ENCODE assay signal across 8 cellular contexts in the genomic region with DNA sequence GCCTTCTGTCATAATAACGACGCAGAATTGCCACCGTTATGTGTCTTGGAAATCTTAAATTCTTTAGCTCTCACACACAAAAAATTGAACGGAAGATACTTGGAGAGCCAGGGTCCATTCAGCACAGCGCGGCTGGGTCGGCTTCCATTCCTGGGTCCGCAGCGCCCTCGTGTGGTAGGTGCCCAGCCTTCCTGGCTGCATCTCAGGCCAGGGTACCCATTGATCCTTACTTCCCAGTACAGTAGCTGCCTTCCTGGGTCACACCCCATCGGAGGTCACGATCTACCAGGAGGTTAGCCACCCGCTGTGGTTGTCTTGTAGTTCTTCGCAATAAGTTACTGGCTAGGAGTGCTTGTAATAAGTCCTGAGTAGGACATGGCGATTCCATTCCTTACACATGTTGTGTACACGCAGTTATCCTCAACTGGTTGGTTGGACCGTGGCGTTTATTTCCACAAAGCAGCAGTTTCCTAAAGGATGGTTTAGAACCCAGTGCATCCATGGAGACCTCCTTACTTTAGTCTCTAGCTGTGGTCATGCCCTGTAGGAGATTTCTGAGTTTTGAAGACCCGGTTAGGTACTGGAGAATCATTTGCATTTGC. TPM values are rescaled to one million over a fixed set of nuclear protein-coding genes. Genes with fewer than 3 reads are reported as not detected.
DNase-seq lines count a peak whose midpoint lies in the region; ATAC-seq and TF ChIP-seq lines count a peak whose summit lies in the region.

No MANE protein-coding gene starts in this region.

- H3K36me3 ChIP-seq in vagina, result no peaks in the 10 kb centered on the region

- no peak for TF ChIP-seq POLR2A in vagina (IDR thresholded peaks at IDR 0.05)

- no peaks in the 10 kb centered on the region for H3K4me1 ChIP-seq in vagina

- DNase-seq in GDM1 (lab: John Stamatoyannopoulos, UW) (peak; percentile 17), Kasumi-1 (lab: John Stamatoyannopoulos, UW) (peak; percentile 70 to 78), RPMI8226 (peak; percentile 76), glomerular visceral epithelial cell (ENCODE audit: extremely low spot score) (peak; percentile 75), pons (ENCODE audit: low spot score) (peak; percentile 64), vagina (ENCODE audit: extremely low spot score in 2 of 2) (no peak)
- DNase-seq in activated naive CD4-positive, alpha-beta T cell (lab: John Stamatoyannopoulos, UW), result peak in 3 of 4 experiments; percentile 27 to 39 (median 33)

- H3K9me3 ChIP-seq in vagina, result no peaks in the 10 kb centered on the region

- peak; percentile 65 to 74 (median 68) for TF ChIP-seq CTCF in vagina (IDR thresholded peaks at IDR 0.05)

- intact Hi-C loops in vagina (cut with DNase I), result loop anchor here (5.0 kb wide), 1 partner anchor 100 kb away; no protein-coding TSS in a partner anchor

- H3K27ac ChIP-seq in vagina, result no peak overlapping the region

- H3K4me3 ChIP-seq in vagina, result no peak overlapping the region

- no peaks in the 10 kb centered on the region for H3K27me3 ChIP-seq in vagina

- peak; percentile 81 for ATAC-seq in GM21825 (IDR thresholded peaks at IDR 0.05; ENCODE audit: unreplicated experiment)

RNA-seq across cellular contexts. Expression of a gene that starts 9.9 kb away (rescaled TPM):
- 9.6 TPM for total RNA-seq in vagina

RNA-seq across cellular contexts. Expression of a gene that starts 28.7 kb away (rescaled TPM):
- 14.7 TPM for total RNA-seq in vagina

Comparison
In these comparisons a context has a peak if more than half of its experiments do, and no peak if none do; other contexts are left out.
1. DNase-seq: peak in GDM1 (single experiment), Kasumi-1 (2 of 2), RPMI8226 (single experiment), activated naive CD4-positive, alpha-beta T cell (3 of 4), glomerular visceral epithelial cell (single experiment) and pons (single experiment); none in vagina (0 of 2).